8 cellular contexts compared by ENCODE assay signal in the genomic region with DNA sequence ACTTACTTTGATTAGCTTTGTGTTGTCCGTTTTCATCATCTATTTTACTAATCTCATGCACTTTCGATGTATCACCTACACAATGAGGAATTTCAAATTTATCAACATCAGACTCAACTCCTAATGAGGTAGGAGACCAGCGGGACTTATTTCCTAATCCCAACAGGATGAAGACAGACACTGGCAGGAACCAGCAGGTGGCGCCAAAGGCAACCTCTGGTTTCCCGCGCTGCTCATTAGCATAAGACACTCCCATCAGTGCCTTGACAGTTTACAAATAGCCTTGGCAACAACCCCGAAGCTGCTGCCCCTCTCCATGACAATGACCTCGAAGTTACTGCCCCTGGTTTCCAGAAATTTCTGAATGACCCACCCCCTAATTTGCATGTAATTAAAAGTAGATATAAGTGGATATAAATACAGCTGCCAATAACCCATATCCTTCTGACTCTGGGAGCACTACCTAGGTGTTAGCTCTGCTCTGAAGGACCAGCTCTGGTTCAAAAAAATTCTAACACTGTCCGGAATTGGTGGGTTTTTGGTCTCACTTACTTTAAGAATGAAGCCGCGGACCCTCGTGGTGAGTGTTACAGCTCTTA.
A peak's percentile ranks its signal among the peaks of the same experiment; 100 is the strongest.
DNase-seq lines count a peak whose midpoint lies in the region; ATAC-seq, FAIRE-seq and TF ChIP-seq lines count a peak whose summit lies in the region.

No MANE protein-coding gene starts in this region.

- H3K9me2 ChIP-seq in HCT116 (ENCODE audit: insufficient read depth), result no peaks in the 10 kb centered on the region

- no peaks in the 10 kb centered on the region for H4K20me1 ChIP-seq in HCT116 (ENCODE audit: insufficient read depth)

- no peaks in the 10 kb centered on the region for H3K36me3 ChIP-seq in HCT116 (ENCODE audit: control insufficient read depth in 1 of 2, insufficient read depth in 2 of 2, low read length in 2 of 2)

- intact Hi-C loops in HCT116 (cut with micrococcal nuclease), result loop anchor here (10.0 kb wide), 1 partner anchor 1079 kb away; no protein-coding TSS in a partner anchor

- TF ChIP-seq CTCF in AG09319 (IDR thresholded peaks at IDR 0.05; ENCODE audit: low read depth, low read length), result peak; percentile 36
- TF ChIP-seq CTCF in HCT116 (IDR thresholded peaks at IDR 0.05 in 2 of 3, conservative IDR thresholded peaks at IDR 0.05 in 1 of 3; ENCODE audit: borderline replicate concordance in 1 of 3, insufficient read depth in 1 of 3, low read depth in 2 of 3, low read length in 2 of 3), result peak; percentile 9 to 82 (median 71); a peak in 5 of 6 replicates

- H3K9ac ChIP-seq in HCT116 (ENCODE audit: low read length), result no peak overlapping the region

- H3K27ac ChIP-seq in HCT116 (ENCODE audit: low read depth, low read length), result no peak overlapping the region

- H2AFZ ChIP-seq in HCT116 (ENCODE audit: low read depth, low read length, poor library complexity, severe bottlenecking), result no peak overlapping the region

- CTCF ChIA-PET in HCT116 (lab: Charles Lee), result no interaction called here

- H3K4me1 ChIP-seq in HCT116 (ENCODE audit: control insufficient read depth in 1 of 2, insufficient read depth in 2 of 2, low read length in 2 of 2), result no peaks in the 10 kb centered on the region

- no peaks in the 10 kb centered on the region for H3K27me3 ChIP-seq in HCT116 (ENCODE audit: insufficient read depth, low read length)

- no peak for FAIRE-seq in urothelium cell line (lab: Jason Lieb, UNC)

- ATAC-seq in HCT116, result peak; percentile 72; the same call in 1 of the 2 replicates
- ATAC-seq in GM21526 (IDR thresholded peaks at IDR 0.05; ENCODE audit: low FRiP score, unreplicated experiment), result no peak

- H3K4me3 ChIP-seq in HCT116 (replicated peaks in 1 of 2; ENCODE audit: low read depth in 1 of 2, low read length in 2 of 2), result no peak overlapping the region

- TF ChIP-seq RAD21 in HCT116 (IDR thresholded peaks at IDR 0.05; ENCODE audit: low read depth), result peak; percentile 52

- POLR2A ChIA-PET in HCT116 (lab: Charles Lee), result no interaction called here

- DNase-seq in AG09319 (ENCODE audit: extremely low read depth, low read depth) (no peak), HCT116 (ENCODE audit: low read depth, low spot score) (peak; percentile 6), UCSD-AML1 (lab: John Stamatoyannopoulos, UW; ENCODE audit: unreplicated experiment) (peak; percentile 7), fibroblast of the conjunctiva (ENCODE audit: low read depth) (peak; percentile 16), urothelium cell line (ENCODE audit: low spot score) (no peak), NCI-H2107 treated with DMSO at 0.1 percent for 48 hours (lab: John Stamatoyannopoulos, UW; ENCODE audit: unreplicated experiment) (no peak)
- peak; percentile 18 for DNase-seq in stimulated activated CD4-positive, alpha-beta T cell treated with anti-CD3 and anti-CD28 coated beads, Interleukin-12 subunit alpha, Interleukin-12 subunit beta, amount 100 ng/mL, for 4 hours

- RAD21 ChIA-PET in HCT116 (lab: Charles Lee; ENCODE audit: low non-redundant PET in 1 of 2, low total read pairs in 2 of 2, uncharacterized antibody in 2 of 2, unreplicated experiment in 2 of 2), result no interaction called here

- no peak for TF ChIP-seq POLR2A in HCT116 (IDR thresholded peaks at IDR 0.05; ENCODE audit: borderline replicate concordance, extremely low read depth, insufficient read depth, insufficient read length)

- BruUV-seq in HCT116 (replicated peaks; lab: Mats Ljungman, UMichigan), result no TSS peak

- no peaks in the 10 kb centered on the region; a peak in 1 of 4 replicates for H3K9me3 ChIP-seq in HCT116 (ENCODE audit: control insufficient read depth in 1 of 2, insufficient read depth in 1 of 2, low read depth in 1 of 2, low read length in 2 of 2)

- H3K4me2 ChIP-seq in HCT116 (ENCODE audit: low read length), result no peak overlapping the region

- H3K79me2 ChIP-seq in HCT116 (ENCODE audit: insufficient read depth, low read length), result no peaks in the 10 kb centered on the region

TF ChIP-seq in HCT116, 20 proteins besides CTCF, POLR2A, EP300 and RAD21:
- TF ChIP-seq POLR2AphosphoS5 (IDR thresholded peaks at IDR 0.05; ENCODE audit: low read depth, low read length), result no peak
- TF ChIP-seq SIN3A (IDR thresholded peaks at IDR 0.05; ENCODE audit: low read depth), result no peak
- no peak for TF ChIP-seq EZH2 (IDR thresholded peaks at IDR 0.05)
- no peak for TF ChIP-seq ZNF274 (IDR thresholded peaks at IDR 0.05; ENCODE audit: low read depth, low read length)
- TF ChIP-seq EZH2phosphoT487 (IDR thresholded peaks at IDR 0.05; ENCODE audit: borderline replicate concordance), result no peak
- TF ChIP-seq ZFX (IDR thresholded peaks at IDR 0.05), result no peak
- no peak for TF ChIP-seq YY1 (IDR thresholded peaks at IDR 0.05; ENCODE audit: extremely low read depth, insufficient replicate concordance, low read depth, low read length)
- TF ChIP-seq TCF7L2 (IDR thresholded peaks at IDR 0.05; ENCODE audit: borderline replicate concordance, extremely low read depth, insufficient read depth, insufficient read length), result no peak
- TF ChIP-seq, protein P1, sequence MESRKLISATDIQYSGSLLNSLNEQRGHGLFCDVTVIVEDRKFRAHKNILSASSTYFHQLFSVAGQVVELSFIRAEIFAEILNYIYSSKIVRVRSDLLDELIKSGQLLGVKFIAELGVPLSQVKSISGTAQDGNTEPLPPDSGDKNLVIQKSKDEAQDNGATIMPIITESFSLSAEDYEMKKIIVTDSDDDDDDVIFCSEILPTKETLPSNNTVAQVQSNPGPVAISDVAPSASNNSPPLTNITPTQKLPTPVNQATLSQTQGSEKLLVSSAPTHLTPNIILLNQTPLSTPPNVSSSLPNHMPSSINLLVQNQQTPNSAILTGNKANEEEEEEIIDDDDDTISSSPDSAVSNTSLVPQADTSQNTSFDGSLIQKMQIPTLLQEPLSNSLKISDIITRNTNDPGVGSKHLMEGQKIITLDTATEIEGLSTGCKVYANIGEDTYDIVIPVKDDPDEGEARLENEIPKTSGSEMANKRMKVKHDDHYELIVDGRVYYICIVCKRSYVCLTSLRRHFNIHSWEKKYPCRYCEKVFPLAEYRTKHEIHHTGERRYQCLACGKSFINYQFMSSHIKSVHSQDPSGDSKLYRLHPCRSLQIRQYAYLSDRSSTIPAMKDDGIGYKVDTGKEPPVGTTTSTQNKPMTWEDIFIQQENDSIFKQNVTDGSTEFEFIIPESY (IDR thresholded peaks at IDR 0.05; ENCODE audit: extremely low read depth, insufficient replicate concordance, low read length), result no peak
- TF ChIP-seq, protein P2, sequence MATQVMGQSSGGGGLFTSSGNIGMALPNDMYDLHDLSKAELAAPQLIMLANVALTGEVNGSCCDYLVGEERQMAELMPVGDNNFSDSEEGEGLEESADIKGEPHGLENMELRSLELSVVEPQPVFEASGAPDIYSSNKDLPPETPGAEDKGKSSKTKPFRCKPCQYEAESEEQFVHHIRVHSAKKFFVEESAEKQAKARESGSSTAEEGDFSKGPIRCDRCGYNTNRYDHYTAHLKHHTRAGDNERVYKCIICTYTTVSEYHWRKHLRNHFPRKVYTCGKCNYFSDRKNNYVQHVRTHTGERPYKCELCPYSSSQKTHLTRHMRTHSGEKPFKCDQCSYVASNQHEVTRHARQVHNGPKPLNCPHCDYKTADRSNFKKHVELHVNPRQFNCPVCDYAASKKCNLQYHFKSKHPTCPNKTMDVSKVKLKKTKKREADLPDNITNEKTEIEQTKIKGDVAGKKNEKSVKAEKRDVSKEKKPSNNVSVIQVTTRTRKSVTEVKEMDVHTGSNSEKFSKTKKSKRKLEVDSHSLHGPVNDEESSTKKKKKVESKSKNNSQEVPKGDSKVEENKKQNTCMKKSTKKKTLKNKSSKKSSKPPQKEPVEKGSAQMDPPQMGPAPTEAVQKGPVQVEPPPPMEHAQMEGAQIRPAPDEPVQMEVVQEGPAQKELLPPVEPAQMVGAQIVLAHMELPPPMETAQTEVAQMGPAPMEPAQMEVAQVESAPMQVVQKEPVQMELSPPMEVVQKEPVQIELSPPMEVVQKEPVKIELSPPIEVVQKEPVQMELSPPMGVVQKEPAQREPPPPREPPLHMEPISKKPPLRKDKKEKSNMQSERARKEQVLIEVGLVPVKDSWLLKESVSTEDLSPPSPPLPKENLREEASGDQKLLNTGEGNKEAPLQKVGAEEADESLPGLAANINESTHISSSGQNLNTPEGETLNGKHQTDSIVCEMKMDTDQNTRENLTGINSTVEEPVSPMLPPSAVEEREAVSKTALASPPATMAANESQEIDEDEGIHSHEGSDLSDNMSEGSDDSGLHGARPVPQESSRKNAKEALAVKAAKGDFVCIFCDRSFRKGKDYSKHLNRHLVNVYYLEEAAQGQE (IDR thresholded peaks at IDR 0.05; ENCODE audit: low read depth), result no peak
- no peak for TF ChIP-seq ELF1 (IDR thresholded peaks at IDR 0.05; ENCODE audit: borderline replicate concordance, low read depth)
- TF ChIP-seq CEBPB (IDR thresholded peaks at IDR 0.05; ENCODE audit: low read depth), result no peak
- TF ChIP-seq, protein P3, sequence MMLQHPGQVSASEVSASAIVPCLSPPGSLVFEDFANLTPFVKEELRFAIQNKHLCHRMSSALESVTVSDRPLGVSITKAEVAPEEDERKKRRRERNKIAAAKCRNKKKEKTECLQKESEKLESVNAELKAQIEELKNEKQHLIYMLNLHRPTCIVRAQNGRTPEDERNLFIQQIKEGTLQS (IDR thresholded peaks at IDR 0.05), result no peak
- no peak for TF ChIP-seq SP1 (IDR thresholded peaks at IDR 0.05; ENCODE audit: low read depth)
- TF ChIP-seq CBX3 (IDR thresholded peaks at IDR 0.05; ENCODE audit: low read depth), result no peak

Comparison
In these comparisons a context has a peak if more than half of its experiments do, and no peak if none do; other contexts are left out.
1. DNase-seq: peak in HCT116 (single experiment), UCSD-AML1 (single experiment), fibroblast of the conjunctiva (single experiment) and stimulated activated CD4-positive, alpha-beta T cell treated with anti-CD3 and anti-CD28 coated beads, Interleukin-12 subunit alpha, Interleukin-12 subunit beta, amount 100 ng/mL, for 4 hours (single experiment); none in AG09319 (single experiment), urothelium cell line (single experiment) and NCI-H2107 treated with DMSO at 0.1 percent for 48 hours (single experiment).